7 cellular contexts compared by ENCODE assay signal in the genomic region with DNA sequence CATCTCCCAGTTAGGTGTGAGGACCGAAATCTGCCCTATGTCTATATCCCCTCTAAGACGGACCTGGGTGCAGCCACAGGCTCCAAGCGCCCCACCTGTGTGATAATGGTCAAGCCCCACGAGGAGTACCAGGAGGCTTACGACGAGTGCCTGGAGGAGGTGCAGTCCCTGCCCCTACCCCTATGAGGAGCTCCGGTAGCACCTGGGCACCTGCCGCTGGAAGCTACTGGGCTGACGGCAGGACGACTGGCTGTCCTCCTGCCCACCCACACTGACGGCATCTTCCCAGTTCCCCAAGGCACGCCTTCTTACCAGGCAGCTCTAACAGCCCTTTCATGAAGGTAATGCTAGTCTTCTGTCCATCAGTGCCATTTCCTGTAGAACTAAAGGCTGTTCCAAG.
A peak's percentile ranks its signal among the peaks of the same experiment; 100 is the strongest.
DNase-seq lines count a peak whose midpoint lies in the region; ATAC-seq and TF ChIP-seq lines count a peak whose summit lies in the region.
"Not testable (repeated sequence)": the region's sequence is repeated elsewhere in the genome, so short reads cannot be mapped to it uniquely, and the experiment has no call there.

No MANE protein-coding gene starts in this region.

- not testable (repeated sequence) for H3K79me2 ChIP-seq in GM23338 (replicated peaks; ENCODE audit: insufficient read depth)

- peak overlapping the region; percentile 23; the same call in 1 of the 2 replicates for H3K4me2 ChIP-seq in GM23338

- not testable (repeated sequence) for H3F3A ChIP-seq in GM23338 (replicated peaks; ENCODE audit: low read depth)

- H3K4me3 Mint-ChIP-seq in GM23338; endothelial cell (ENCODE audit: unreplicated experiment); neural crest cell: not testable (repeated sequence)

- not testable (repeated sequence) for H3K9me2 ChIP-seq in GM23338 (ENCODE audit: insufficient read depth)

- not testable (repeated sequence) for H3K27me3 Mint-ChIP-seq in GM23338 (ENCODE audit: insufficient read depth, low read depth, poor library complexity); endothelial cell (ENCODE audit: unreplicated experiment); neural crest cell (ENCODE audit: low read depth)

- peak; percentile 55 to 85 for TF ChIP-seq CTCF in GM23338 (conservative IDR thresholded peaks at IDR 0.05; ENCODE audit: low read depth in 2 of 2)
- TF ChIP-seq CTCF in endothelial cell (IDR thresholded peaks at IDR 0.05; ENCODE audit: unreplicated experiment) = peak; percentile 14
- TF ChIP-seq CTCF in neural crest cell (conservative IDR thresholded peaks at IDR 0.05) = peak; percentile 28

- H3K27ac Mint-ChIP-seq in GM23338; endothelial cell (ENCODE audit: unreplicated experiment): not testable (repeated sequence)
- peak overlapping the region; percentile 27 for H3K27ac Mint-ChIP-seq in neural crest cell (ENCODE audit: unreplicated experiment)

- H3K27ac ChIP-seq in GM23338 (ENCODE audit: low read depth) = not testable (repeated sequence)

- not testable (repeated sequence) for H4K20me1 ChIP-seq in GM23338 (replicated peaks; ENCODE audit: insufficient read depth)

- not testable (repeated sequence) for H3K36me3 Mint-ChIP-seq in GM23338 (ENCODE audit: low read depth); endothelial cell (ENCODE audit: low read depth, unreplicated experiment); neural crest cell (ENCODE audit: low read depth)

- H3K4me3 ChIP-seq in GM23338 = not testable (repeated sequence)

- H3K36me3 ChIP-seq in GM23338 (ENCODE audit: insufficient read depth) = not testable (repeated sequence)

- not testable (repeated sequence) for H3K27me3 ChIP-seq in GM23338 (ENCODE audit: insufficient read depth)

- DNase-seq in DMS 273 (lab: John Stamatoyannopoulos, UW; ENCODE audit: unreplicated experiment) = peak; percentile 2
- DNase-seq in GM23338 (ENCODE audit: low spot score) = peak; percentile 85
- DNase-seq in NCI-H82 (lab: John Stamatoyannopoulos, UW) = peak; percentile 34
- peak; percentile 11 for DNase-seq in activated CD4-positive, alpha-beta T cell treated with anti-CD3 and anti-CD28 coated beads for 48 hours
- not testable (repeated sequence) for DNase-seq in endothelial cell (ENCODE audit: low spot score); neural crest cell (ENCODE audit: low read depth, low spot score)
- peak; percentile 70 for DNase-seq in iPS-NIHi7 (ENCODE audit: extremely low spot score)

- H3K9me3 Mint-ChIP-seq in GM23338; endothelial cell (ENCODE audit: unreplicated experiment); neural crest cell: not testable (repeated sequence)

- peak; percentile 99 for ATAC-seq in GM23338

- H2AFZ ChIP-seq in GM23338 = 0 out of 2 replicates have a peak overlapping the region, but pooled peaks have one; percentile 49

- not testable (repeated sequence) for H3K4me1 ChIP-seq in GM23338 (ENCODE audit: insufficient read depth)

- H3K4me1 Mint-ChIP-seq in GM23338 = peaks cover 16% of the 10 kb centered on the region; the same call in 2 of the 3 replicates
- not testable (repeated sequence) for H3K4me1 Mint-ChIP-seq in endothelial cell (ENCODE audit: unreplicated experiment); neural crest cell

Comparison
In these comparisons a context has a peak if more than half of its experiments do, and no peak if none do; other contexts are left out.
1. CTCF ChIP-seq: peak in every context shown above with its lines; median percentile 70 in GM23338; 28 in neural crest cell; 14 in endothelial cell.